In the genomic region with DNA sequence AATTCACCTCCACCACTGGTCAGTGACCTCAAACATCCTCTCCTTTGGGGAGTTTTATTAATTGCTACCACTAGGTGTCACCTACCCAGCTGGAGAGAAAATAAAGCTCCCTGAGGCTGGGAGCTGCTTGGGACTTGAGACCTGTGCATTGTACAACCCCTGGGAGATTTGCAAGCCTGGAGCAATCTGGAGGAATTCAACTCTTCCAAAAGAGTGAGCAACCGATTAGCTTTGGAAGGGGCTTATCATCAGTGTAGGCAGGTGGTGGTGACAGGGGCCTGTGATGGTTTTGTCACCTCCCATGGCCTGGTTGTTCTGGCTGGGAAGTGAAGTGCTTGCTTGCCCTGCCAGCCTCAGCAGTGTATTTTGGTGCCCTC, we compare ENCODE assay signal across 8 cellular contexts. TPM values are rescaled to one million over a fixed set of nuclear protein-coding genes. Genes with fewer than 3 reads are reported as not detected.
DNase-seq lines count a peak whose midpoint lies in the region; ATAC-seq and TF ChIP-seq lines count a peak whose summit lies in the region.

No MANE protein-coding gene starts in this region.

- TF ChIP-seq EP300 in suprapubic skin (IDR thresholded peaks at IDR 0.05), result no peak

- H3K4me3 ChIP-seq in WI38 (ENCODE audit: low read depth, low read length), result no peak overlapping the region
- H3K4me3 ChIP-seq in suprapubic skin, result no peak overlapping the region

- ATAC-seq in GM21717 (IDR thresholded peaks at IDR 0.05; ENCODE audit: unreplicated experiment) (peak; percentile 87), left ventricle myocardium superior (peak; percentile 92)

- DNase-seq in activated CD4-positive, alpha-beta T cell treated with anti-CD3 and anti-CD28 coated beads for 48 hours, result peak; percentile 3
- DNase-seq in activated CD4-positive, alpha-beta T cell treated with anti-CD3 and anti-CD28 coated beads, Interleukin-2, amount 50 U/mL, for 48 hours, result no peak
- DNase-seq in KBM-7 (peak; percentile 68), left ventricle myocardium superior (peak; percentile 63), suprapubic skin (ENCODE audit: low spot score in 2 of 2) (no peak), retina (no peak)

- TF ChIP-seq CTCF in WI38 (IDR thresholded peaks at IDR 0.05; ENCODE audit: low read depth, low read length) (peak; percentile 56; the same call in 1 of the 2 replicates), suprapubic skin (IDR thresholded peaks at IDR 0.05) (peak; percentile 12 to 38)

- H3K9me3 ChIP-seq in suprapubic skin, result no peaks in the 10 kb centered on the region

- intact Hi-C loops in left ventricle myocardium superior (cut with micrococcal nuclease), result no loop called here

- no peaks in the 10 kb centered on the region for H3K27me3 ChIP-seq in suprapubic skin

- no peaks in the 10 kb centered on the region for H3K4me1 ChIP-seq in suprapubic skin

- 40% methylated on average over 1 of the region's 1 CpG for WGBS in suprapubic skin

- no peaks in the 10 kb centered on the region for H3K36me3 ChIP-seq in suprapubic skin

- TF ChIP-seq POLR2A in suprapubic skin (IDR thresholded peaks at IDR 0.05), result no peak

- no peak overlapping the region for H3K27ac ChIP-seq in suprapubic skin

- in situ Hi-C loops in KBM-7 (cut with MboI; ENCODE audit: low pct_unique_long_range_greater_than_20kb, low sequenced_read_pairs), result no loop called here

RNA-seq across cellular contexts. Expression of a gene that starts 30.2 kb away (rescaled TPM):
- total RNA-seq in left ventricle myocardium superior (153 TPM), suprapubic skin (10 to 100 TPM; 22.5 to 39.6 (median 26.8) TPM)

Comparison
In these comparisons a context has a peak if more than half of its experiments do, and no peak if none do; other contexts are left out.
1. DNase-seq: peak in activated CD4-positive, alpha-beta T cell treated with anti-CD3 and anti-CD28 coated beads for 48 hours (single experiment), KBM-7 (single experiment) and left ventricle myocardium superior (single experiment); none in activated CD4-positive, alpha-beta T cell treated with anti-CD3 and anti-CD28 coated beads, Interleukin-2, amount 50 U/mL, for 48 hours (0 of 2), suprapubic skin (0 of 2) and retina (single experiment).